ENCODE assay signal across 29 cellular contexts in genomic region chr12:28421374-28421773, GRCh38.
"Had no signal": no experiment of that assay in that cellular context is flagged by ENCODE, and none has a peak within 500 bp of the region (broad histone marks: within the 10 kb centered on the region; RNA-seq: fewer than 3 reads in every experiment).

No MANE protein-coding gene starts in this region.

- H3K4me3 ChIP-seq: stomach, suprapubic skin, testis, thoracic aorta, thyroid gland, tibial artery, tibial nerve, transverse colon, upper lobe of left lung, upper lobe of right lung, uterus, vagina had no signal

- DNase-seq: stimulated activated CD4-positive, alpha-beta T cell treated with anti-CD3 and anti-CD28 coated beads, Interleukin-2, amount 100 ng/mL, for 48 hours; stimulated activated CD4-positive, alpha-beta T cell treated with anti-CD3 and anti-CD28 coated beads, Interleukin-4, amount 100 ng/mL, for 1 hour; stimulated activated CD4-positive, alpha-beta T cell treated with anti-CD3 and anti-CD28 coated beads, Interleukin-4, amount 100 ng/mL, for 24 hours; stimulated activated CD4-positive, alpha-beta T cell treated with anti-CD3 and anti-CD28 coated beads, Interleukin-4, amount 100 ng/mL, for 4 hours; stimulated activated CD8-positive, alpha-beta memory T cell treated with anti-CD3 and anti-CD28 coated beads, Interleukin-4, amount 100 ng/mL, for 48 hours; stimulated activated naive B cell treated with anti-CD40 and anti-IgM and Interleukin-4, amounts not matched to agents 10 μg/mL and 1 μg/mL and 100 μg/mL, for 72 hours; stimulated activated naive CD4-positive, alpha-beta T cell; stimulated activated naive CD4-positive, alpha-beta T cell treated with Interleukin-2 at 50 U/mL for 16 hours; stimulated activated naive CD8-positive, alpha-beta T cell treated with anti-CD3 and anti-CD28 coated beads, Interleukin-15, amount 100 ng/mL, for 72 hours; stimulated activated naive CD8-positive, alpha-beta T cell treated with anti-CD3 and anti-CD28 coated beads, Interleukin-15, Interleukin-2, amounts not matched to agents 100 U/mL and 50 U/mL, for 24 hours; stomach; substantia nigra; testis; thyroid gland; tibial artery; transverse colon; trophoblast cell; upper lobe of left lung; upper lobe of right lung; uterus had no signal

- H3K36me3 Mint-ChIP-seq: stimulated activated effector memory CD8-positive, alpha-beta T cell treated with anti-CD3 and anti-CD28 coated beads, Interleukin-12 subunit alpha, Interleukin-12 subunit beta, amount 100 ng/mL, for 72 hours had no signal

- H3K4me1 ChIP-seq: suprapubic skin, testis, tibial artery, tibial nerve, upper lobe of left lung, upper lobe of right lung, uterus, vagina had no signal

- ATAC-seq: stimulated activated effector memory CD8-positive, alpha-beta T cell treated with anti-CD3 and anti-CD28 coated beads, Interleukin-12 subunit alpha, Interleukin-12 subunit beta, amount 100 ng/mL, for 72 hours; stimulated activated memory B cell treated with anti-CD40 and anti-IgM and Interleukin-4, amounts not matched to agents 10 μg/mL and 1 μg/mL and 100 μg/mL, for 72 hours; stimulated activated naive B cell treated with anti-CD40 and anti-IgM and Interleukin-4, amounts not matched to agents 10 μg/mL and 1 μg/mL and 100 μg/mL, for 72 hours; stimulated activated naive CD8-positive, alpha-beta T cell treated with anti-CD3 and anti-CD28 coated beads, Interleukin-15, amount 100 ng/mL, for 72 hours; stimulated activated naive CD8-positive, alpha-beta T cell treated with anti-CD3 and anti-CD28 coated beads, Interleukin-15, Interleukin-2, amounts not matched to agents 100 U/mL and 50 U/mL, for 24 hours; upper lobe of right lung had no signal

- H3K4me3 Mint-ChIP-seq: stimulated activated effector memory CD8-positive, alpha-beta T cell treated with anti-CD3 and anti-CD28 coated beads, Interleukin-12 subunit alpha, Interleukin-12 subunit beta, amount 100 ng/mL, for 72 hours; stimulated activated memory B cell treated with anti-CD40 and anti-IgM and Interleukin-4, amounts not matched to agents 10 μg/mL and 1 μg/mL and 100 μg/mL, for 72 hours; stimulated activated naive B cell treated with anti-CD40 and anti-IgM and Interleukin-4, amounts not matched to agents 10 μg/mL and 1 μg/mL and 100 μg/mL, for 72 hours; stimulated activated naive CD8-positive, alpha-beta T cell treated with anti-CD3 and anti-CD28 coated beads, Interleukin-15, amount 100 ng/mL, for 72 hours; stimulated activated naive CD8-positive, alpha-beta T cell treated with anti-CD3 and anti-CD28 coated beads, Interleukin-15, Interleukin-2, amounts not matched to agents 100 ng/mL and 50 ng/mL, for 24 hours; type B pancreatic cell had no signal

- H3K27ac Mint-ChIP-seq: stimulated activated effector memory CD8-positive, alpha-beta T cell treated with anti-CD3 and anti-CD28 coated beads, Interleukin-12 subunit alpha, Interleukin-12 subunit beta, amount 100 ng/mL, for 72 hours; stimulated activated memory B cell treated with anti-CD40 and anti-IgM and Interleukin-4, amounts not matched to agents 10 μg/mL and 1 μg/mL and 100 μg/mL, for 72 hours; stimulated activated naive B cell treated with anti-CD40 and anti-IgM and Interleukin-4, amounts not matched to agents 10 μg/mL and 1 μg/mL and 100 μg/mL, for 72 hours; stimulated activated naive CD8-positive, alpha-beta T cell treated with anti-CD3 and anti-CD28 coated beads, Interleukin-15, amount 100 ng/mL, for 72 hours; stimulated activated naive CD8-positive, alpha-beta T cell treated with anti-CD3 and anti-CD28 coated beads, Interleukin-15, Interleukin-2, amounts not matched to agents 100 ng/mL and 50 ng/mL, for 24 hours; type B pancreatic cell had no signal

- H3K36me3 ChIP-seq: stomach, suprapubic skin, thoracic aorta, thyroid gland, tibial nerve, transverse colon, upper lobe of left lung, upper lobe of right lung, uterus, vagina had no signal

- H3K27ac ChIP-seq: stomach, suprapubic skin, testis, thoracic aorta, thyroid gland, tibial artery, tibial nerve, transverse colon, upper lobe of left lung, upper lobe of right lung, uterus, vagina had no signal

- H3K27me3 ChIP-seq: stomach, suprapubic skin, testis, thyroid gland, tibial artery, tibial nerve, transverse colon, upper lobe of left lung, upper lobe of right lung, uterus, vagina had no signal

- H3K9me3 ChIP-seq: stomach, suprapubic skin, testis, thoracic aorta, thyroid gland, tibial artery, tibial nerve, transverse colon, upper lobe of left lung, upper lobe of right lung, uterus, vagina had no signal

- H3K27me3 Mint-ChIP-seq: stimulated activated memory B cell treated with anti-CD40 and anti-IgM and Interleukin-4, amounts not matched to agents 10 μg/mL and 1 μg/mL and 100 μg/mL, for 72 hours; stimulated activated naive B cell treated with anti-CD40 and anti-IgM and Interleukin-4, amounts not matched to agents 10 μg/mL and 1 μg/mL and 100 μg/mL, for 72 hours; stimulated activated naive CD8-positive, alpha-beta T cell treated with anti-CD3 and anti-CD28 coated beads, Interleukin-15, amount 100 ng/mL, for 72 hours; stimulated activated naive CD8-positive, alpha-beta T cell treated with anti-CD3 and anti-CD28 coated beads, Interleukin-15, Interleukin-2, amounts not matched to agents 100 ng/mL and 50 ng/mL, for 24 hours; type B pancreatic cell had no signal

- FAIRE-seq: urothelium cell line had no signal
